Comparison of ENCODE assay signal across 1 cellular context in the genomic region with DNA sequence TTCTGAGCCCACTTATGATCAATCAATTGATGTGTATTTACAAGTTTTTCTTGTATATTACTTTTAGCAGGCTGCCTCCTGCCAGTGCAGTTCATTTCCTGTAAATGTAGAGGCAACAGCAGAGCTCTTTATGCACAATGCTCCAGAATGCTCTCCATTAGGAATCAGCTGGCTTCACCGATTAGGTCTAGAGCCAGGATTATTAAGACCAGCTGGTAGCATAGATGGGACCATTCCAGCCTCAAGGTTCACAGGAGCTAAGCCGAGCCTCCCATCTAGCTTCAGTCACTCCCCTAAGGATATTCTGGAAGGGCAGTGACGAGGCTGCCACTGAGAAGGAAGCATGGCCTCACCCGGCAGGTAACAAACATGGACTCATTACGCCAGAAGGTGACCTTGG.
TF ChIP-seq lines count a peak whose summit lies in the region.

No MANE protein-coding gene starts in this region.

TF ChIP-seq in WTC11, 78 proteins besides CTCF, POLR2A, EP300 and RAD21:
- TF ChIP-seq, protein P1, sequence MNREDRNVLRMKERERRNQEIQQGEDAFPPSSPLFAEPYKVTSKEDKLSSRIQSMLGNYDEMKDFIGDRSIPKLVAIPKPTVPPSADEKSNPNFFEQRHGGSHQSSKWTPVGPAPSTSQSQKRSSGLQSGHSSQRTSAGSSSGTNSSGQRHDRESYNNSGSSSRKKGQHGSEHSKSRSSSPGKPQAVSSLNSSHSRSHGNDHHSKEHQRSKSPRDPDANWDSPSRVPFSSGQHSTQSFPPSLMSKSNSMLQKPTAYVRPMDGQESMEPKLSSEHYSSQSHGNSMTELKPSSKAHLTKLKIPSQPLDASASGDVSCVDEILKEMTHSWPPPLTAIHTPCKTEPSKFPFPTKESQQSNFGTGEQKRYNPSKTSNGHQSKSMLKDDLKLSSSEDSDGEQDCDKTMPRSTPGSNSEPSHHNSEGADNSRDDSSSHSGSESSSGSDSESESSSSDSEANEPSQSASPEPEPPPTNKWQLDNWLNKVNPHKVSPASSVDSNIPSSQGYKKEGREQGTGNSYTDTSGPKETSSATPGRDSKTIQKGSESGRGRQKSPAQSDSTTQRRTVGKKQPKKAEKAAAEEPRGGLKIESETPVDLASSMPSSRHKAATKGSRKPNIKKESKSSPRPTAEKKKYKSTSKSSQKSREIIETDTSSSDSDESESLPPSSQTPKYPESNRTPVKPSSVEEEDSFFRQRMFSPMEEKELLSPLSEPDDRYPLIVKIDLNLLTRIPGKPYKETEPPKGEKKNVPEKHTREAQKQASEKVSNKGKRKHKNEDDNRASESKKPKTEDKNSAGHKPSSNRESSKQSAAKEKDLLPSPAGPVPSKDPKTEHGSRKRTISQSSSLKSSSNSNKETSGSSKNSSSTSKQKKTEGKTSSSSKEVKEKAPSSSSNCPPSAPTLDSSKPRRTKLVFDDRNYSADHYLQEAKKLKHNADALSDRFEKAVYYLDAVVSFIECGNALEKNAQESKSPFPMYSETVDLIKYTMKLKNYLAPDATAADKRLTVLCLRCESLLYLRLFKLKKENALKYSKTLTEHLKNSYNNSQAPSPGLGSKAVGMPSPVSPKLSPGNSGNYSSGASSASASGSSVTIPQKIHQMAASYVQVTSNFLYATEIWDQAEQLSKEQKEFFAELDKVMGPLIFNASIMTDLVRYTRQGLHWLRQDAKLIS (CRISPR knock-in tag; IDR thresholded peaks at IDR 0.05; ENCODE audit: borderline replicate concordance) = no peak
- no peak for TF ChIP-seq MYBL2 (CRISPR knock-in tag; IDR thresholded peaks at IDR 0.05)
